1 cellular context compared by ENCODE assay signal in the genomic region with DNA sequence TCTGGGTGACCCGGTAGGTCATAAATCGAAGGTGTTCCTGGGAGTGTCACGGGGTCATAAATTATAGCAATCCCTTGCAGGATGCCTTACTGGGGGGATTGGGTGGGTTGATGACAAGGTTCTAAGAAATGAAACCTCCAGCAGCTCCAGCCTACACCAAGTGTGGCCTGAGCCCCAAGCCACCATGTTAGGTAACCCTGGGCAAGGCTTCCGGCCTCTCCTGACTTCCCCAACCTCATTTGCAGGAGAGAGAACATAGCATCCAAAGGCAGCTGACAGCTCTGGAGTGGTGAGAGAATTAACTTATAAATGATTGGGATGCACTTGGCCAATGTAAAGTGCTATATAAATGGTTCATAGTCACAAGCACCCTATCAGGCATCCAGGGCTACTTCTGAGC.
TF ChIP-seq lines count a peak whose summit lies in the region.

No MANE protein-coding gene starts in this region.

TF ChIP-seq in HepG2, 621 proteins besides CTCF, POLR2A, EP300 and RAD21:
- no peak for TF ChIP-seq TOPORS (CRISPR knock-in tag; IDR thresholded peaks at IDR 0.05)
- no peak for TF ChIP-seq MLX (CRISPR knock-in tag; IDR thresholded peaks at IDR 0.05)
- TF ChIP-seq ZBTB38 (CRISPR knock-in tag; IDR thresholded peaks at IDR 0.05): no peak
- TF ChIP-seq MTF2 (CRISPR knock-in tag; IDR thresholded peaks at IDR 0.05; ENCODE audit: borderline replicate concordance): no peak
- no peak for TF ChIP-seq ZC3H4 (CRISPR knock-in tag; IDR thresholded peaks at IDR 0.05; ENCODE audit: borderline replicate concordance)
- TF ChIP-seq ZNF512 (CRISPR knock-in tag; IDR thresholded peaks at IDR 0.05): no peak
- TF ChIP-seq STAT5B (CRISPR knock-in tag; IDR thresholded peaks at IDR 0.05): no peak
- TF ChIP-seq BRCA1 (CRISPR knock-in tag; IDR thresholded peaks at IDR 0.05): no peak
- TF ChIP-seq, protein P1, sequence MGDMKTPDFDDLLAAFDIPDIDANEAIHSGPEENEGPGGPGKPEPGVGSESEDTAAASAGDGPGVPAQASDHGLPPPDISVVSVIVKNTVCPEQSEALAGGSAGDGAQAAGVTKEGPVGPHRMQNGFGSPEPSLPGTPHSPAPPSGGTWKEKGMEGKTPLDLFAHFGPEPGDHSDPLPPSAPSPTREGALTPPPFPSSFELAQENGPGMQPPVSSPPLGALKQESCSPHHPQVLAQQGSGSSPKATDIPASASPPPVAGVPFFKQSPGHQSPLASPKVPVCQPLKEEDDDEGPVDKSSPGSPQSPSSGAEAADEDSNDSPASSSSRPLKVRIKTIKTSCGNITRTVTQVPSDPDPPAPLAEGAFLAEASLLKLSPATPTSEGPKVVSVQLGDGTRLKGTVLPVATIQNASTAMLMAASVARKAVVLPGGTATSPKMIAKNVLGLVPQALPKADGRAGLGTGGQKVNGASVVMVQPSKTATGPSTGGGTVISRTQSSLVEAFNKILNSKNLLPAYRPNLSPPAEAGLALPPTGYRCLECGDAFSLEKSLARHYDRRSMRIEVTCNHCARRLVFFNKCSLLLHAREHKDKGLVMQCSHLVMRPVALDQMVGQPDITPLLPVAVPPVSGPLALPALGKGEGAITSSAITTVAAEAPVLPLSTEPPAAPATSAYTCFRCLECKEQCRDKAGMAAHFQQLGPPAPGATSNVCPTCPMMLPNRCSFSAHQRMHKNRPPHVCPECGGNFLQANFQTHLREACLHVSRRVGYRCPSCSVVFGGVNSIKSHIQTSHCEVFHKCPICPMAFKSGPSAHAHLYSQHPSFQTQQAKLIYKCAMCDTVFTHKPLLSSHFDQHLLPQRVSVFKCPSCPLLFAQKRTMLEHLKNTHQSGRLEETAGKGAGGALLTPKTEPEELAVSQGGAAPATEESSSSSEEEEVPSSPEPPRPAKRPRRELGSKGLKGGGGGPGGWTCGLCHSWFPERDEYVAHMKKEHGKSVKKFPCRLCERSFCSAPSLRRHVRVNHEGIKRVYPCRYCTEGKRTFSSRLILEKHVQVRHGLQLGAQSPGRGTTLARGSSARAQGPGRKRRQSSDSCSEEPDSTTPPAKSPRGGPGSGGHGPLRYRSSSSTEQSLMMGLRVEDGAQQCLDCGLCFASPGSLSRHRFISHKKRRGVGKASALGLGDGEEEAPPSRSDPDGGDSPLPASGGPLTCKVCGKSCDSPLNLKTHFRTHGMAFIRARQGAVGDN (CRISPR knock-in tag; IDR thresholded peaks at IDR 0.05): no peak
- no peak for TF ChIP-seq ISL2 (CRISPR knock-in tag; IDR thresholded peaks at IDR 0.05)
- TF ChIP-seq ZNF335 (CRISPR knock-in tag; IDR thresholded peaks at IDR 0.05): no peak
- TF ChIP-seq, protein P2, sequence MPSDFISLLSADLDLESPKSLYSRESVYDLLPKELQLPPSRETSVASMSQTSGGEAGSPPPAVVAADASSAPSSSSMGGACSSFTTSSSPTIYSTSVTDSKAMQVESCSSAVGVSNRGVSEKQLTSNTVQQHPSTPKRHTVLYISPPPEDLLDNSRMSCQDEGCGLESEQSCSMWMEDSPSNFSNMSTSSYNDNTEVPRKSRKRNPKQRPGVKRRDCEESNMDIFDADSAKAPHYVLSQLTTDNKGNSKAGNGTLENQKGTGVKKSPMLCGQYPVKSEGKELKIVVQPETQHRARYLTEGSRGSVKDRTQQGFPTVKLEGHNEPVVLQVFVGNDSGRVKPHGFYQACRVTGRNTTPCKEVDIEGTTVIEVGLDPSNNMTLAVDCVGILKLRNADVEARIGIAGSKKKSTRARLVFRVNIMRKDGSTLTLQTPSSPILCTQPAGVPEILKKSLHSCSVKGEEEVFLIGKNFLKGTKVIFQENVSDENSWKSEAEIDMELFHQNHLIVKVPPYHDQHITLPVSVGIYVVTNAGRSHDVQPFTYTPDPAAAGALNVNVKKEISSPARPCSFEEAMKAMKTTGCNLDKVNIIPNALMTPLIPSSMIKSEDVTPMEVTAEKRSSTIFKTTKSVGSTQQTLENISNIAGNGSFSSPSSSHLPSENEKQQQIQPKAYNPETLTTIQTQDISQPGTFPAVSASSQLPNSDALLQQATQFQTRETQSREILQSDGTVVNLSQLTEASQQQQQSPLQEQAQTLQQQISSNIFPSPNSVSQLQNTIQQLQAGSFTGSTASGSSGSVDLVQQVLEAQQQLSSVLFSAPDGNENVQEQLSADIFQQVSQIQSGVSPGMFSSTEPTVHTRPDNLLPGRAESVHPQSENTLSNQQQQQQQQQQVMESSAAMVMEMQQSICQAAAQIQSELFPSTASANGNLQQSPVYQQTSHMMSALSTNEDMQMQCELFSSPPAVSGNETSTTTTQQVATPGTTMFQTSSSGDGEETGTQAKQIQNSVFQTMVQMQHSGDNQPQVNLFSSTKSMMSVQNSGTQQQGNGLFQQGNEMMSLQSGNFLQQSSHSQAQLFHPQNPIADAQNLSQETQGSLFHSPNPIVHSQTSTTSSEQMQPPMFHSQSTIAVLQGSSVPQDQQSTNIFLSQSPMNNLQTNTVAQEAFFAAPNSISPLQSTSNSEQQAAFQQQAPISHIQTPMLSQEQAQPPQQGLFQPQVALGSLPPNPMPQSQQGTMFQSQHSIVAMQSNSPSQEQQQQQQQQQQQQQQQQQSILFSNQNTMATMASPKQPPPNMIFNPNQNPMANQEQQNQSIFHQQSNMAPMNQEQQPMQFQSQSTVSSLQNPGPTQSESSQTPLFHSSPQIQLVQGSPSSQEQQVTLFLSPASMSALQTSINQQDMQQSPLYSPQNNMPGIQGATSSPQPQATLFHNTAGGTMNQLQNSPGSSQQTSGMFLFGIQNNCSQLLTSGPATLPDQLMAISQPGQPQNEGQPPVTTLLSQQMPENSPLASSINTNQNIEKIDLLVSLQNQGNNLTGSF (CRISPR knock-in tag; IDR thresholded peaks at IDR 0.05): no peak
- no peak for TF ChIP-seq RCOR2 (CRISPR knock-in tag; IDR thresholded peaks at IDR 0.05)
